In the genomic region with DNA sequence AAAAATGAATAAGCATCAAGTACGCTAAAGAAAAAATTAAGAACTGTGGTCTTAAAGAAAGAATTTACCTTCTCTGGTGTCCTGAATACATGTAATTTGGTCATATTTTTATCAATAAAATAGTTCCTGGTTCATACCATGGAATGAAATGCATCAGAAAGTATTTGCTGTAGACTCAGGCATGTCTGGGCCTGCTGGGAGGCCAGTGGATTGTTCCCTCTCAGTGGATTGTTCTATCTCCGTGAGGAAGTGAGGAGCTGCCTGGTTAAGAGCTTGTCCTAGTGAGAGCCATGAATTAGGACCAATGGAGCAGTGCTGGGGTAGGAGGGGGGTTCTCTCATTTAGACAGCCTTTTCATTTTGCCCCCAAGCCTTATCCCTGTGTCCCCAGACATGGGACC, we compare ENCODE assay signal across 31 cellular contexts.
"Had no signal": no experiment of that assay in that cellular context is flagged by ENCODE, and none has a peak within 500 bp of the region (broad histone marks: within the 10 kb centered on the region; RNA-seq: fewer than 3 reads in every experiment).

No MANE protein-coding gene starts in this region.

- DNase-seq: activated CD4-positive, alpha-beta memory T cell treated with anti-CD3 and anti-CD28 coated beads for 36 hours; activated CD4-positive, alpha-beta T cell treated with anti-CD3 and anti-CD28 coated beads for 36 hours; activated CD4-positive, alpha-beta T cell treated with anti-CD3 and anti-CD28 coated beads, Interleukin-2, amount 10 ng/mL, durations not matched to agents 24 days and 14 days; activated CD4-positive, CD25-positive, alpha-beta regulatory T cell; activated CD4-positive, CD25-positive, alpha-beta regulatory T cell treated with anti-CD3 and anti-CD28 coated beads, Interleukin-2, amount 50 U/mL, for 72 hours; activated CD8-positive, alpha-beta memory T cell treated with anti-CD3 and anti-CD28 coated beads, Interleukin-2, amount 10 ng/mL, durations not matched to agents 7 days and 5 days; activated CD8-positive, alpha-beta memory T cell treated with anti-CD3 and anti-CD28 coated beads, Interleukin-2, amount 50 U/mL, for 4 hours; activated CD8-positive, alpha-beta T cell treated with anti-CD3 and anti-CD28 coated beads, Interleukin-2, amount 10 ng/mL, durations not matched to agents 7 days and 5 days; activated effector memory CD4-positive, alpha-beta T cell treated with anti-CD3 and anti-CD28 coated beads, Interleukin-2, amount 50 U/mL, for 16 hours; activated naive CD4-positive, alpha-beta T cell treated with anti-CD3 and anti-CD28 coated beads for 36 hours; activated naive CD8-positive, alpha-beta T cell treated with anti-CD3 and anti-CD28 coated beads for 36 hours; activated T-cell treated with anti-CD3 and anti-CD28 coated beads, Interleukin-2, amount 50 U/mL, for 1 hour; activated T-cell treated with anti-CD3 and anti-CD28 coated beads, Interleukin-2, amount 50 U/mL, for 48 hours; dorsolateral prefrontal cortex; effector memory CD4-positive, alpha-beta T cell; endodermal cell; erythroblast; foreskin melanocyte; heart right ventricle; T-helper 2 cell had no signal

- H3K9me3 Mint-ChIP-seq: activated CD4-positive, alpha-beta memory T cell treated with anti-CD3 and anti-CD28 coated beads for 36 hours; activated CD4-positive, alpha-beta T cell treated with anti-CD3 and anti-CD28 coated beads, Interleukin-2, amount 10 ng/mL, durations not matched to agents 24 days and 14 days; activated naive CD4-positive, alpha-beta T cell treated with anti-CD3 and anti-CD28 coated beads for 36 hours; activated naive CD4-positive, alpha-beta T cell treated with anti-CD3 and anti-CD28 coated beads, Interleukin-2, amount 50 U/mL, for 24 hours; activated naive CD8-positive, alpha-beta T cell treated with anti-CD3 and anti-CD28 coated beads for 36 hours; activated T-helper 1 cell treated with anti-CD3 and anti-CD28 coated beads, Interleukin-12 subunit alpha, Interleukin-12 subunit beta, Interleukin-2, Interleukin-4 antibody, amounts not matched to agents 30 ng/mL and 10 ng/mL and 1 ng/mL, durations not matched to agents 14 hours and 24 hours and 36 hours; activated T-helper 2 cell treated with anti-CD3 and anti-CD28 coated beads, Interferon-gamma antibody, Interleukin-2, Interleukin-4, amounts not matched to agents 10 μg/mL and 5 μg/mL and 100 μg/mL, durations not matched to agents 14 hours and 24 hours and 36 hours; central memory CD8-positive, alpha-beta T cell; dendritic cell treated with granulocyte-macrophage colony-stimulating factor and Interleukin-4, amounts not matched to agents 40 ng/mL and 50 ng/mL, for 4 days; endodermal cell had no signal

- H3K4me3 ChIP-seq: ascending aorta, breast epithelium, coronary artery, dorsolateral prefrontal cortex, esophagus muscularis mucosa, gastroesophageal sphincter, heart right ventricle had no signal

- H3K27me3 ChIP-seq: ascending aorta, breast epithelium, esophagus muscularis mucosa, gastroesophageal sphincter, heart right ventricle had no signal

- H3K27ac ChIP-seq: ascending aorta, breast epithelium, coronary artery, dorsolateral prefrontal cortex, esophagus muscularis mucosa, gastroesophageal sphincter, heart right ventricle had no signal

- H3K4me3 Mint-ChIP-seq: activated CD4-positive, alpha-beta memory T cell treated with anti-CD3 and anti-CD28 coated beads for 36 hours; activated CD4-positive, alpha-beta T cell treated with anti-CD3 and anti-CD28 coated beads for 36 hours; activated CD4-positive, alpha-beta T cell treated with anti-CD3 and anti-CD28 coated beads, Interleukin-2, amount 10 ng/mL, durations not matched to agents 24 days and 14 days; activated CD8-positive, alpha-beta memory T cell treated with anti-CD3 and anti-CD28 coated beads, Interleukin-2, amount 10 ng/mL, durations not matched to agents 7 days and 5 days; activated CD8-positive, alpha-beta T cell treated with anti-CD3 and anti-CD28 coated beads, Interleukin-2, amount 10 ng/mL, durations not matched to agents 7 days and 5 days; activated naive CD4-positive, alpha-beta T cell treated with anti-CD3 and anti-CD28 coated beads for 36 hours; activated naive CD4-positive, alpha-beta T cell treated with anti-CD3 and anti-CD28 coated beads, Interleukin-2, amount 50 U/mL, for 24 hours; activated naive CD8-positive, alpha-beta T cell treated with anti-CD3 and anti-CD28 coated beads for 36 hours; activated T-helper 1 cell treated with anti-CD3 and anti-CD28 coated beads, Interleukin-12 subunit alpha, Interleukin-12 subunit beta, Interleukin-2, Interleukin-4 antibody, amounts not matched to agents 30 ng/mL and 10 ng/mL and 1 ng/mL, durations not matched to agents 14 hours and 24 hours and 36 hours; brain; central memory CD8-positive, alpha-beta T cell; dendritic cell treated with granulocyte-macrophage colony-stimulating factor and Interleukin-4, amounts not matched to agents 40 ng/mL and 50 ng/mL, for 4 days; endodermal cell had no signal

- H3K4me1 ChIP-seq: ascending aorta, breast epithelium, esophagus muscularis mucosa, gastroesophageal sphincter, heart right ventricle had no signal

- H3K4me1 Mint-ChIP-seq: activated CD4-positive, alpha-beta T cell treated with anti-CD3 and anti-CD28 coated beads for 36 hours; activated CD4-positive, alpha-beta T cell treated with anti-CD3 and anti-CD28 coated beads, Interleukin-2, amount 10 ng/mL, durations not matched to agents 24 days and 14 days; activated CD8-positive, alpha-beta memory T cell treated with anti-CD3 and anti-CD28 coated beads, Interleukin-2, amount 10 ng/mL, durations not matched to agents 7 days and 5 days; activated naive CD4-positive, alpha-beta T cell treated with anti-CD3 and anti-CD28 coated beads, Interleukin-2, amount 50 U/mL, for 24 hours; activated naive CD8-positive, alpha-beta T cell treated with anti-CD3 and anti-CD28 coated beads for 36 hours; central memory CD8-positive, alpha-beta T cell had no signal

- H3K27ac Mint-ChIP-seq: activated CD4-positive, alpha-beta memory T cell treated with anti-CD3 and anti-CD28 coated beads for 36 hours; activated CD4-positive, alpha-beta T cell treated with anti-CD3 and anti-CD28 coated beads for 36 hours; activated CD4-positive, alpha-beta T cell treated with anti-CD3 and anti-CD28 coated beads, Interleukin-2, amount 10 ng/mL, durations not matched to agents 24 days and 14 days; activated CD8-positive, alpha-beta memory T cell treated with anti-CD3 and anti-CD28 coated beads, Interleukin-2, amount 10 ng/mL, durations not matched to agents 7 days and 5 days; activated CD8-positive, alpha-beta T cell treated with anti-CD3 and anti-CD28 coated beads, Interleukin-2, amount 10 ng/mL, durations not matched to agents 7 days and 5 days; activated naive CD4-positive, alpha-beta T cell treated with anti-CD3 and anti-CD28 coated beads for 36 hours; activated naive CD4-positive, alpha-beta T cell treated with anti-CD3 and anti-CD28 coated beads, Interleukin-2, amount 50 U/mL, for 24 hours; activated naive CD8-positive, alpha-beta T cell treated with anti-CD3 and anti-CD28 coated beads for 36 hours; activated T-helper 1 cell treated with anti-CD3 and anti-CD28 coated beads, Interleukin-12 subunit alpha, Interleukin-12 subunit beta, Interleukin-2, Interleukin-4 antibody, amounts not matched to agents 30 ng/mL and 10 ng/mL and 1 ng/mL, durations not matched to agents 14 hours and 24 hours and 36 hours; activated T-helper 2 cell treated with anti-CD3 and anti-CD28 coated beads, Interferon-gamma antibody, Interleukin-2, Interleukin-4, amounts not matched to agents 10 μg/mL and 5 μg/mL and 100 μg/mL, durations not matched to agents 14 hours and 24 hours and 36 hours; dendritic cell treated with granulocyte-macrophage colony-stimulating factor and Interleukin-4, amounts not matched to agents 40 ng/mL and 50 ng/mL, for 4 days; endodermal cell had no signal

- H3K9me3 ChIP-seq: ascending aorta, breast epithelium, esophagus muscularis mucosa, gastroesophageal sphincter, heart right ventricle had no signal

- ATAC-seq: activated CD4-positive, alpha-beta T cell treated with anti-CD3 and anti-CD28 coated beads for 36 hours; activated CD8-positive, alpha-beta memory T cell treated with anti-CD3 and anti-CD28 coated beads, Interleukin-2, amount 10 ng/mL, durations not matched to agents 7 days and 5 days; activated CD8-positive, alpha-beta T cell treated with anti-CD3 and anti-CD28 coated beads, Interleukin-2, amount 10 ng/mL, durations not matched to agents 7 days and 5 days; gastroesophageal sphincter; heart right ventricle had no signal

- H3K36me3 ChIP-seq: ascending aorta, breast epithelium, esophagus muscularis mucosa, gastroesophageal sphincter, heart right ventricle had no signal

- H3K36me3 Mint-ChIP-seq: activated CD4-positive, alpha-beta memory T cell treated with anti-CD3 and anti-CD28 coated beads for 36 hours; activated CD8-positive, alpha-beta memory T cell treated with anti-CD3 and anti-CD28 coated beads, Interleukin-2, amount 10 ng/mL, durations not matched to agents 7 days and 5 days; activated naive CD4-positive, alpha-beta T cell treated with anti-CD3 and anti-CD28 coated beads, Interleukin-2, amount 50 U/mL, for 24 hours; activated naive CD8-positive, alpha-beta T cell treated with anti-CD3 and anti-CD28 coated beads for 36 hours; brain had no signal
